ENCODE assay signal across 1 cellular context in the genomic region with DNA sequence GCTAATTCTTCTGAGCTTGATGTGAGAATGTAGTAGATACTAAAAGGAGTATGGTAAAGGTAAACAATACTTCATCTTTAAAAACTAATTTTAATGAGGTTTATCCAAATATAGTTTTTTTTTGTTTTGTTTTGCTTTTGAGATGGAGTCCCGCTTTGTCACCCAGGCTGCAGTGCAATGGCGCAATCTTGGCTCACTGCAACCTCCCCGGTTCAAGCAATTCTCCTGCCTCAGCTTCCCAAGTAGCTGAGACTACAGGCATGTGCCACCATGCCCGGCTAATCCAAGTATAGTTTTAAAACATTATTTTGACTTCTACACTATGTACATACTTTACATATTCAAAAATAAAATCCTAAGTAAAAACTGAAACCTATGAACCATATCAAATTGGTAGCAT.
TF ChIP-seq lines count a peak whose summit lies in the region.

No MANE protein-coding gene starts in this region.

TF ChIP-seq in GM12878, 131 proteins besides CTCF, POLR2A, EP300 and RAD21:
- TF ChIP-seq NR2C1 (IDR thresholded peaks at IDR 0.05) (no peak), MXI1 (IDR thresholded peaks at IDR 0.05; ENCODE audit: low read depth, low read length) (no peak), ZNF274 (IDR thresholded peaks at IDR 0.05; ENCODE audit: insufficient read depth, insufficient read length) (no peak), MTA3 (IDR thresholded peaks at IDR 0.05; ENCODE audit: borderline replicate concordance, low read length) (no peak), SMAD1 (IDR thresholded peaks at IDR 0.05; ENCODE audit: low read depth, partially characterized antibody) (no peak), FOS (IDR thresholded peaks at IDR 0.05; ENCODE audit: borderline replicate concordance, extremely low read depth, insufficient read length) (no peak), NR2C2 (IDR thresholded peaks at IDR 0.05; ENCODE audit: borderline replicate concordance, control insufficient read depth, insufficient read length, low read depth) (no peak), BHLHE40 (IDR thresholded peaks at IDR 0.05; ENCODE audit: borderline replicate concordance in 1 of 2, low read depth in 2 of 2, low read length in 1 of 2) (no peak), BMI1 (IDR thresholded peaks at IDR 0.05; ENCODE audit: borderline replicate concordance) (no peak), CBFB (IDR thresholded peaks at IDR 0.05; ENCODE audit: low read depth) (no peak), HDAC6 (IDR thresholded peaks at IDR 0.05; ENCODE audit: unreplicated experiment) (no peak), MTA2 (IDR thresholded peaks at IDR 0.05; ENCODE audit: low read depth) (no peak), POU2F2 (IDR thresholded peaks at IDR 0.05; ENCODE audit: borderline replicate concordance, low read depth, low read length) (no peak), MYC (IDR thresholded peaks at IDR 0.05; ENCODE audit: insufficient read depth, insufficient read length, insufficient replicate concordance, low read length, severe bottlenecking) (no peak), NFXL1 (IDR thresholded peaks at IDR 0.05; ENCODE audit: borderline replicate concordance) (no peak)
- TF ChIP-seq, protein P1, sequence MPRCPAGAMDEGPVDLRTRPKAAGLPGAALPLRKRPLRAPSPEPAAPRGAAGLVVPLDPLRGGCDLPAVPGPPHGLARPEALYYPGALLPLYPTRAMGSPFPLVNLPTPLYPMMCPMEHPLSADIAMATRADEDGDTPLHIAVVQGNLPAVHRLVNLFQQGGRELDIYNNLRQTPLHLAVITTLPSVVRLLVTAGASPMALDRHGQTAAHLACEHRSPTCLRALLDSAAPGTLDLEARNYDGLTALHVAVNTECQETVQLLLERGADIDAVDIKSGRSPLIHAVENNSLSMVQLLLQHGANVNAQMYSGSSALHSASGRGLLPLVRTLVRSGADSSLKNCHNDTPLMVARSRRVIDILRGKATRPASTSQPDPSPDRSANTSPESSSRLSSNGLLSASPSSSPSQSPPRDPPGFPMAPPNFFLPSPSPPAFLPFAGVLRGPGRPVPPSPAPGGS (IDR thresholded peaks at IDR 0.05; ENCODE audit: borderline replicate concordance, insufficient read depth, low read depth, low read length, poor library complexity, severe bottlenecking) = no peak
- TF ChIP-seq, protein P2, sequence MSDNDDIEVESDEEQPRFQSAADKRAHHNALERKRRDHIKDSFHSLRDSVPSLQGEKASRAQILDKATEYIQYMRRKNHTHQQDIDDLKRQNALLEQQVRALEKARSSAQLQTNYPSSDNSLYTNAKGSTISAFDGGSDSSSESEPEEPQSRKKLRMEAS (IDR thresholded peaks at IDR 0.05; ENCODE audit: low read depth, low read length) = no peak
- TF ChIP-seq, protein P3, sequence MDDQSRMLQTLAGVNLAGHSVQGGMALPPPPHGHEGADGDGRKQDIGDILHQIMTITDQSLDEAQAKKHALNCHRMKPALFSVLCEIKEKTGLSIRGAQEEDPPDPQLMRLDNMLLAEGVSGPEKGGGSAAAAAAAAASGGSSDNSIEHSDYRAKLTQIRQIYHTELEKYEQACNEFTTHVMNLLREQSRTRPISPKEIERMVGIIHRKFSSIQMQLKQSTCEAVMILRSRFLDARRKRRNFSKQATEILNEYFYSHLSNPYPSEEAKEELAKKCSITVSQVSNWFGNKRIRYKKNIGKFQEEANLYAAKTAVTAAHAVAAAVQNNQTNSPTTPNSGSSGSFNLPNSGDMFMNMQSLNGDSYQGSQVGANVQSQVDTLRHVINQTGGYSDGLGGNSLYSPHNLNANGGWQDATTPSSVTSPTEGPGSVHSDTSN (IDR thresholded peaks at IDR 0.05; ENCODE audit: insufficient replicate concordance, low read depth, low read length) = no peak
- TF ChIP-seq, protein P4, sequence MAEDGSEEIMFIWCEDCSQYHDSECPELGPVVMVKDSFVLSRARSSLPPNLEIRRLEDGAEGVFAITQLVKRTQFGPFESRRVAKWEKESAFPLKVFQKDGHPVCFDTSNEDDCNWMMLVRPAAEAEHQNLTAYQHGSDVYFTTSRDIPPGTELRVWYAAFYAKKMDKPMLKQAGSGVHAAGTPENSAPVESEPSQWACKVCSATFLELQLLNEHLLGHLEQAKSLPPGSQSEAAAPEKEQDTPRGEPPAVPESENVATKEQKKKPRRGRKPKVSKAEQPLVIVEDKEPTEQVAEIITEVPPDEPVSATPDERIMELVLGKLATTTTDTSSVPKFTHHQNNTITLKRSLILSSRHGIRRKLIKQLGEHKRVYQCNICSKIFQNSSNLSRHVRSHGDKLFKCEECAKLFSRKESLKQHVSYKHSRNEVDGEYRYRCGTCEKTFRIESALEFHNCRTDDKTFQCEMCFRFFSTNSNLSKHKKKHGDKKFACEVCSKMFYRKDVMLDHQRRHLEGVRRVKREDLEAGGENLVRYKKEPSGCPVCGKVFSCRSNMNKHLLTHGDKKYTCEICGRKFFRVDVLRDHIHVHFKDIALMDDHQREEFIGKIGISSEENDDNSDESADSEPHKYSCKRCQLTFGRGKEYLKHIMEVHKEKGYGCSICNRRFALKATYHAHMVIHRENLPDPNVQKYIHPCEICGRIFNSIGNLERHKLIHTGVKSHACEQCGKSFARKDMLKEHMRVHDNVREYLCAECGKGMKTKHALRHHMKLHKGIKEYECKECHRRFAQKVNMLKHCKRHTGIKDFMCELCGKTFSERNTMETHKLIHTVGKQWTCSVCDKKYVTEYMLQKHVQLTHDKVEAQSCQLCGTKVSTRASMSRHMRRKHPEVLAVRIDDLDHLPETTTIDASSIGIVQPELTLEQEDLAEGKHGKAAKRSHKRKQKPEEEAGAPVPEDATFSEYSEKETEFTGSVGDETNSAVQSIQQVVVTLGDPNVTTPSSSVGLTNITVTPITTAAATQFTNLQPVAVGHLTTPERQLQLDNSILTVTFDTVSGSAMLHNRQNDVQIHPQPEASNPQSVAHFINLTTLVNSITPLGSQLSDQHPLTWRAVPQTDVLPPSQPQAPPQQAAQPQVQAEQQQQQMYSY (CRISPR knock-in tag; IDR thresholded peaks at IDR 0.05) = no peak
- TF ChIP-seq, protein P5, sequence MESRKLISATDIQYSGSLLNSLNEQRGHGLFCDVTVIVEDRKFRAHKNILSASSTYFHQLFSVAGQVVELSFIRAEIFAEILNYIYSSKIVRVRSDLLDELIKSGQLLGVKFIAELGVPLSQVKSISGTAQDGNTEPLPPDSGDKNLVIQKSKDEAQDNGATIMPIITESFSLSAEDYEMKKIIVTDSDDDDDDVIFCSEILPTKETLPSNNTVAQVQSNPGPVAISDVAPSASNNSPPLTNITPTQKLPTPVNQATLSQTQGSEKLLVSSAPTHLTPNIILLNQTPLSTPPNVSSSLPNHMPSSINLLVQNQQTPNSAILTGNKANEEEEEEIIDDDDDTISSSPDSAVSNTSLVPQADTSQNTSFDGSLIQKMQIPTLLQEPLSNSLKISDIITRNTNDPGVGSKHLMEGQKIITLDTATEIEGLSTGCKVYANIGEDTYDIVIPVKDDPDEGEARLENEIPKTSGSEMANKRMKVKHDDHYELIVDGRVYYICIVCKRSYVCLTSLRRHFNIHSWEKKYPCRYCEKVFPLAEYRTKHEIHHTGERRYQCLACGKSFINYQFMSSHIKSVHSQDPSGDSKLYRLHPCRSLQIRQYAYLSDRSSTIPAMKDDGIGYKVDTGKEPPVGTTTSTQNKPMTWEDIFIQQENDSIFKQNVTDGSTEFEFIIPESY (IDR thresholded peaks at IDR 0.05) = no peak
TF ChIP-seq in GM12878: peak in this region for 0.
